Comparison of ENCODE assay signal across 14 cellular contexts in the genomic region with DNA sequence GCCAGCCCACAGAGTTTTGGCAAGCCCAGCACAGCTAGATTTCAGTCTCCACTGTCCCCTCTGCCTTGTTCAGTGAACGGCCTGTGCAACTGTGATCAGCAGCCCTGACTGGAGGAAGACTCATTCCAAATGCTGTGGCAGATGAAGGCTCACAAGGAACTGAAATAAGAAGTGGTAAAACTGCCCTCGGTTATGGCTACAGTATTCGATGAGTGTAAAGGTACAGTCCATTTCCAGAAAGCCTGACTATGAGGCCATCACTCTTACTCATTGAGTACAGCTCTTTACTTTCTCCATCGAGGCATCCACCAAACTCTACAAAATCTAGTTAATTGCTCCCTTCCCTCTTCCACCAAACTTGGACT.
DNase-seq lines count a peak whose midpoint lies in the region; ATAC-seq and TF ChIP-seq lines count a peak whose summit lies in the region.
"Had no signal": no experiment of that assay in that cellular context is flagged by ENCODE, and none has a peak within 500 bp of the region (broad histone marks: within the 10 kb centered on the region; RNA-seq: fewer than 3 reads in every experiment).

No MANE protein-coding gene starts in this region.

- H3K27me3 Mint-ChIP-seq in CD4-positive, alpha-beta memory T cell, result no peaks in the 10 kb centered on the region
- H3K27me3 Mint-ChIP-seq in activated CD8-positive, alpha-beta T cell treated with anti-CD3 and anti-CD28 coated beads, Interleukin-2, amount 10 ng/mL, durations not matched to agents 7 days and 5 days (ENCODE audit: low read depth), result no peaks in the 10 kb centered on the region
- no peaks in the 10 kb centered on the region for H3K27me3 Mint-ChIP-seq in natural killer cell treated with Interleukin-12 subunit alpha and Interleukin-12 subunit beta and Interleukin-15 and Interleukin-18, amount 100 ng/mL, for 72 hours
- no peaks in the 10 kb centered on the region for H3K27me3 Mint-ChIP-seq in glutamatergic neuron (ENCODE audit: unreplicated experiment)
- no peaks in the 10 kb centered on the region for H3K27me3 Mint-ChIP-seq in T-helper 2 cell treated with Interferon-gamma antibody and Interleukin-4, amounts not matched to agents 5 μg/mL and 100 μg/mL, for 36 hours (ENCODE audit: low read depth)

- H3K4me3 Mint-ChIP-seq in CD4-positive, alpha-beta memory T cell, result peak overlapping the region in 4 of 8 donors; percentile 35 to 78 (median 67)
- H3K4me3 Mint-ChIP-seq in activated CD8-positive, alpha-beta T cell treated with anti-CD3 and anti-CD28 coated beads, Interleukin-2, amount 10 ng/mL, durations not matched to agents 7 days and 5 days, result peak overlapping the region; percentile 73
- H3K4me3 Mint-ChIP-seq in natural killer cell treated with Interleukin-12 subunit alpha and Interleukin-12 subunit beta and Interleukin-15 and Interleukin-18, amount 100 ng/mL, for 72 hours, result peak overlapping the region; percentile 72
- H3K4me3 Mint-ChIP-seq in glutamatergic neuron (ENCODE audit: unreplicated experiment), result no peak overlapping the region
- H3K4me3 Mint-ChIP-seq in T-helper 2 cell treated with Interferon-gamma antibody and Interleukin-4, amounts not matched to agents 5 μg/mL and 100 μg/mL, for 36 hours, result no peak overlapping the region

- no peak for TF ChIP-seq CTCF in glutamatergic neuron (IDR thresholded peaks at IDR 0.05; ENCODE audit: partially characterized antibody, unreplicated experiment)
- no peak for TF ChIP-seq CTCF in lower leg skin (IDR thresholded peaks at IDR 0.05)

- peak overlapping the region; percentile 19 for H3K27ac ChIP-seq in CD4-positive, alpha-beta memory T cell (ENCODE audit: low read depth, low read length)
- H3K27ac ChIP-seq: esophagus muscularis mucosa, PC-9, prostate gland, tibial artery had no signal

- POLR2A ChIA-PET in CD4-positive, alpha-beta memory T cell (lab: Charles Lee; ENCODE audit: partially characterized antibody), result interaction anchor here (1.0 to 1.4 kb wide), 6 partner anchors 10 to 71 kb away, joined by 3 to 7 read pairs (median 3); no protein-coding TSS in a partner anchor
- POLR2A ChIA-PET in activated CD8-positive, alpha-beta T cell treated with anti-CD3 and anti-CD28 coated beads, Interleukin-2, amount 10 ng/mL, durations not matched to agents 7 days and 5 days (lab: Charles Lee), result interaction anchor here (0.5 to 1.1 kb wide), 5 partner anchors 10 to 66 kb away, joined by 3 to 5 read pairs (median 3); no protein-coding TSS in a partner anchor

- CTCF ChIA-PET in CD4-positive, alpha-beta memory T cell (lab: Charles Lee; ENCODE audit: partially characterized antibody), result interaction anchor here (0.9 to 1.2 kb wide), 4 partner anchors 9 to 51 kb away, joined by 3 to 4 read pairs (median 4); no protein-coding TSS in a partner anchor
- CTCF ChIA-PET in activated CD8-positive, alpha-beta T cell treated with anti-CD3 and anti-CD28 coated beads, Interleukin-2, amount 10 ng/mL, durations not matched to agents 7 days and 5 days (lab: Charles Lee), result interaction anchor here (1.2 to 2.5 kb wide), 5 partner anchors 10 to 59 kb away, joined by 3 to 16 read pairs (median 6); no protein-coding TSS in a partner anchor

- H3K27me3 ChIP-seq in CD4-positive, alpha-beta memory T cell (ENCODE audit: insufficient read depth, low read length), result no peaks in the 10 kb centered on the region
- H3K27me3 ChIP-seq: esophagus muscularis mucosa, tibial artery had no signal

- no peaks in the 10 kb centered on the region for H3K9me3 ChIP-seq in CD4-positive, alpha-beta memory T cell (ENCODE audit: control insufficient read depth in 1 of 2, low read length in 2 of 2)
- H3K9me3 ChIP-seq: esophagus muscularis mucosa, HAP-1, prostate gland, tibial artery had no signal

- WGBS in lower leg skin, 2 donors, result 83 to 85% methylated on average over 4 of the region's 4 CpGs

- intact Hi-C loops in CD4-positive, alpha-beta memory T cell (cut with micrococcal nuclease), result loop anchor here (1.0 to 5.0 kb wide), 2 partner anchors 19 to 41 kb away; no protein-coding TSS in a partner anchor
- intact Hi-C loops in lower leg skin (cut with DNase I; ENCODE audit: low total_unique reads), result no loop called here

- H3K27ac Mint-ChIP-seq in CD4-positive, alpha-beta memory T cell, result peak overlapping the region; percentile 18 to 93 (median 85)
- peak overlapping the region; percentile 94 for H3K27ac Mint-ChIP-seq in activated CD8-positive, alpha-beta T cell treated with anti-CD3 and anti-CD28 coated beads, Interleukin-2, amount 10 ng/mL, durations not matched to agents 7 days and 5 days
- H3K27ac Mint-ChIP-seq in natural killer cell treated with Interleukin-12 subunit alpha and Interleukin-12 subunit beta and Interleukin-15 and Interleukin-18, amount 100 ng/mL, for 72 hours, result peak overlapping the region; percentile 78 to 91
- H3K27ac Mint-ChIP-seq in glutamatergic neuron (ENCODE audit: unreplicated experiment), result no peak overlapping the region
- H3K27ac Mint-ChIP-seq in T-helper 2 cell treated with Interferon-gamma antibody and Interleukin-4, amounts not matched to agents 5 μg/mL and 100 μg/mL, for 36 hours, result no peak overlapping the region

- H3K36me3 Mint-ChIP-seq in CD4-positive, alpha-beta memory T cell, result no peaks in the 10 kb centered on the region
- H3K36me3 Mint-ChIP-seq in activated CD8-positive, alpha-beta T cell treated with anti-CD3 and anti-CD28 coated beads, Interleukin-2, amount 10 ng/mL, durations not matched to agents 7 days and 5 days (ENCODE audit: low read depth), result peaks cover 2% of the 10 kb centered on the region
- peaks cover 4% of the 10 kb centered on the region for H3K36me3 Mint-ChIP-seq in natural killer cell treated with Interleukin-12 subunit alpha and Interleukin-12 subunit beta and Interleukin-15 and Interleukin-18, amount 100 ng/mL, for 72 hours
- H3K36me3 Mint-ChIP-seq in glutamatergic neuron (ENCODE audit: unreplicated experiment), result no peaks in the 10 kb centered on the region
- no peaks in the 10 kb centered on the region for H3K36me3 Mint-ChIP-seq in T-helper 2 cell treated with Interferon-gamma antibody and Interleukin-4, amounts not matched to agents 5 μg/mL and 100 μg/mL, for 36 hours (ENCODE audit: low read depth)

- no peaks in the 10 kb centered on the region for H3K9me3 Mint-ChIP-seq in CD4-positive, alpha-beta memory T cell
- H3K9me3 Mint-ChIP-seq in activated CD8-positive, alpha-beta T cell treated with anti-CD3 and anti-CD28 coated beads, Interleukin-2, amount 10 ng/mL, durations not matched to agents 7 days and 5 days (ENCODE audit: insufficient read depth), result no peaks in the 10 kb centered on the region
- H3K9me3 Mint-ChIP-seq in natural killer cell treated with Interleukin-12 subunit alpha and Interleukin-12 subunit beta and Interleukin-15 and Interleukin-18, amount 100 ng/mL, for 72 hours, result no peaks in the 10 kb centered on the region
- no peaks in the 10 kb centered on the region for H3K9me3 Mint-ChIP-seq in glutamatergic neuron (ENCODE audit: unreplicated experiment)
- H3K9me3 Mint-ChIP-seq in T-helper 2 cell treated with Interferon-gamma antibody and Interleukin-4, amounts not matched to agents 5 μg/mL and 100 μg/mL, for 36 hours, result peaks cover 3% of the 10 kb centered on the region

- ATAC-seq in HG02759 (IDR thresholded peaks at IDR 0.05; ENCODE audit: unreplicated experiment), result peak; percentile 5
- ATAC-seq in activated CD8-positive, alpha-beta T cell treated with anti-CD3 and anti-CD28 coated beads, Interleukin-2, amount 10 ng/mL, durations not matched to agents 7 days and 5 days, result no peak
- ATAC-seq in natural killer cell treated with Interleukin-12 subunit alpha and Interleukin-12 subunit beta and Interleukin-15 and Interleukin-18, amount 100 ng/mL, for 72 hours, result peak in 1 of 2 donors; percentile 51

- TF ChIP-seq POLR2A in lower leg skin (IDR thresholded peaks at IDR 0.05), result no peak

- no peaks in the 10 kb centered on the region for H3K36me3 ChIP-seq in CD4-positive, alpha-beta memory T cell (ENCODE audit: insufficient read depth, low read length)
- H3K36me3 ChIP-seq: esophagus muscularis mucosa, HAP-1, prostate gland, tibial artery had no signal

- H3K4me1 ChIP-seq in CD4-positive, alpha-beta memory T cell (ENCODE audit: insufficient read depth, low read length), result peaks cover 26% of the 10 kb centered on the region
- H3K4me1 ChIP-seq: prostate gland, tibial artery had no signal

- DNase-seq in CD4-positive, alpha-beta memory T cell, result no peak
- DNase-seq in activated CD8-positive, alpha-beta T cell treated with anti-CD3 and anti-CD28 coated beads, Interleukin-2, amount 10 ng/mL, durations not matched to agents 7 days and 5 days, result no peak
- DNase-seq in natural killer cell treated with Interleukin-12 subunit alpha and Interleukin-12 subunit beta and Interleukin-15 and Interleukin-18, amount 100 ng/mL, for 72 hours (ENCODE audit: low spot score), result no peak
- DNase-seq in glutamatergic neuron (no peak), CD1c-positive myeloid dendritic cell (ENCODE audit: extremely low spot score) (no peak), lower leg skin (ENCODE audit: low spot score in 2 of 2) (no peak)
- DNase-seq in T-helper 2 cell treated with Interferon-gamma antibody and Interleukin-4, amounts not matched to agents 5 μg/mL and 100 μg/mL, for 36 hours (ENCODE audit: low spot score), result no peak
- DNase-seq: NCI-H1694, PC-9, tibial artery had no signal

- H3K4me1 Mint-ChIP-seq in CD4-positive, alpha-beta memory T cell, result peaks cover 26 to 52% (median 39%) of the 10 kb centered on the region in 4 donors
- peaks cover 48% of the 10 kb centered on the region for H3K4me1 Mint-ChIP-seq in activated CD8-positive, alpha-beta T cell treated with anti-CD3 and anti-CD28 coated beads, Interleukin-2, amount 10 ng/mL, durations not matched to agents 7 days and 5 days (ENCODE audit: low read depth)
- peaks cover 44 to 47% of the 10 kb centered on the region in 2 donors for H3K4me1 Mint-ChIP-seq in natural killer cell treated with Interleukin-12 subunit alpha and Interleukin-12 subunit beta and Interleukin-15 and Interleukin-18, amount 100 ng/mL, for 72 hours (ENCODE audit: low read depth in 2 of 2)
- peaks cover 3% of the 10 kb centered on the region for H3K4me1 Mint-ChIP-seq in glutamatergic neuron (ENCODE audit: low read depth, unreplicated experiment)
- H3K4me1 Mint-ChIP-seq in T-helper 2 cell treated with Interferon-gamma antibody and Interleukin-4, amounts not matched to agents 5 μg/mL and 100 μg/mL, for 36 hours (ENCODE audit: low read depth), result peaks cover 21% of the 10 kb centered on the region

- no peak overlapping the region for H3K4me3 ChIP-seq in CD4-positive, alpha-beta memory T cell (ENCODE audit: low read length in 2 of 2)
- H3K4me3 ChIP-seq in lower leg skin (ENCODE audit: low read depth, poor library complexity, severe bottlenecking), result no peak overlapping the region
- H3K4me3 ChIP-seq: esophagus muscularis mucosa, HAP-1, PC-9, prostate gland, tibial artery had no signal

Comparison
In these comparisons a context has a peak if more than half of its experiments do, and no peak if none do; other contexts are left out.
1. H3K27ac Mint-ChIP-seq: peak in CD4-positive, alpha-beta memory T cell (7 of 7), activated CD8-positive, alpha-beta T cell treated with anti-CD3 and anti-CD28 coated beads, Interleukin-2, amount 10 ng/mL, durations not matched to agents 7 days and 5 days (single experiment) and natural killer cell treated with Interleukin-12 subunit alpha and Interleukin-12 subunit beta and Interleukin-15 and Interleukin-18, amount 100 ng/mL, for 72 hours (2 of 2); none in glutamatergic neuron (single experiment) and T-helper 2 cell treated with Interferon-gamma antibody and Interleukin-4, amounts not matched to agents 5 μg/mL and 100 μg/mL, for 36 hours (single experiment).
2. H3K4me3 Mint-ChIP-seq: peak in activated CD8-positive, alpha-beta T cell treated with anti-CD3 and anti-CD28 coated beads, Interleukin-2, amount 10 ng/mL, durations not matched to agents 7 days and 5 days (single experiment) and natural killer cell treated with Interleukin-12 subunit alpha and Interleukin-12 subunit beta and Interleukin-15 and Interleukin-18, amount 100 ng/mL, for 72 hours (single experiment); none in glutamatergic neuron (single experiment) and T-helper 2 cell treated with Interferon-gamma antibody and Interleukin-4, amounts not matched to agents 5 μg/mL and 100 μg/mL, for 36 hours (single experiment).